20 cellular contexts compared by ENCODE assay signal in genomic region chr11:64769283-64769682, GRCh38. TPM values are rescaled to one million over a fixed set of nuclear protein-coding genes. Genes with fewer than 3 reads are reported as not detected.
DNase-seq lines count a peak whose midpoint lies in the region; ATAC-seq, FAIRE-seq and TF ChIP-seq lines count a peak whose summit lies in the region.
"Had no signal": no experiment of that assay in that cellular context is flagged by ENCODE, and none has a peak within 500 bp of the region (broad histone marks: within the 10 kb centered on the region; RNA-seq: fewer than 3 reads in every experiment).

No MANE protein-coding gene starts in this region.

- FAIRE-seq in H1 (lab: Jason Lieb, UNC) = no peak
- FAIRE-seq: H54 had no signal

- POLR2A ChIA-PET in T-cell (lab: Charles Lee) (interaction anchor here in 1 of 2 donors (1.0 kb wide), 1 partner anchor 10 kb away, joined by 3 read pairs; no protein-coding TSS in a partner anchor), H1 (lab: Charles Lee; ENCODE audit: partially characterized antibody) (interaction anchor here (1.4 to 42.9 kb wide), 4 partner anchors 4 to 32 kb away, joined by 3 to 1087 read pairs (median 546); partner anchors contain the start of genes PYGM, RASGRP2 and SF1)

- H4K91ac ChIP-seq in H1 (replicated peaks; ENCODE audit: insufficient read length, low read length) = no peak overlapping the region

- no peak for ATAC-seq in activated T-cell treated with anti-CD3 and anti-CD28 coated beads, Interleukin-2, amount 50 U/mL, for 72 hours (replicated peaks in 1 of 2)
- ATAC-seq in T-cell (replicated peaks in 1 of 4) = no peak
- no peak for ATAC-seq in gastrocnemius medialis
- no peak for ATAC-seq in HG03196 (IDR thresholded peaks at IDR 0.05; ENCODE audit: unreplicated experiment)
- ATAC-seq in HG03439 (IDR thresholded peaks at IDR 0.05; ENCODE audit: unreplicated experiment) = no peak
- ATAC-seq: body of pancreas, esophagus mucosa had no signal

- H3K79me1 ChIP-seq in H1 (ENCODE audit: low read depth, low read length) = peaks cover 6% of the 10 kb centered on the region

- H2BK15ac ChIP-seq in H1 (ENCODE audit: low read length) = no peak overlapping the region

- no peak overlapping the region for H2AFZ ChIP-seq in H1 (ENCODE audit: low read length)

- H2BK5ac ChIP-seq in H1 (ENCODE audit: low read depth, low read length) = no peak overlapping the region

- H3K56ac ChIP-seq in H1 (replicated peaks; ENCODE audit: insufficient read length, low read depth, low read length) = no peak overlapping the region

- H3K4ac ChIP-seq in H1 (replicated peaks; ENCODE audit: insufficient read length, low read depth, low read length) = no peak overlapping the region

- no peak overlapping the region for H2BK20ac ChIP-seq in H1 (ENCODE audit: low read length)

- H3K9me3 Mint-ChIP-seq in activated T-cell treated with anti-CD3 and anti-CD28 coated beads, Interleukin-2, amount 50 U/mL, for 72 hours = no peaks in the 10 kb centered on the region
- no peaks in the 10 kb centered on the region for H3K9me3 Mint-ChIP-seq in T-cell
- H3K9me3 Mint-ChIP-seq: dendritic cell treated with granulocyte-macrophage colony-stimulating factor and Interleukin-4, amounts not matched to agents 40 ng/mL and 50 ng/mL, for 4 days had no signal

- H3K4me2 ChIP-seq in H1 (ENCODE audit: insufficient read depth in 1 of 2, low read depth in 2 of 2, low read length in 2 of 2) = no peak overlapping the region

- H2BK12ac ChIP-seq in H1 (ENCODE audit: low read depth, low read length) = no peak overlapping the region

- peak overlapping the region; percentile 11 for H3K27ac Mint-ChIP-seq in activated T-cell treated with anti-CD3 and anti-CD28 coated beads, Interleukin-2, amount 50 U/mL, for 72 hours
- H3K27ac Mint-ChIP-seq in T-cell = peak overlapping the region; percentile 93 to 94
- H3K27ac Mint-ChIP-seq: dendritic cell treated with granulocyte-macrophage colony-stimulating factor and Interleukin-4, amounts not matched to agents 40 ng/mL and 50 ng/mL, for 4 days had no signal

- DNase-seq in activated T-cell treated with anti-CD3 and anti-CD28 coated beads, Interleukin-2, amount 50 U/mL, for 72 hours = no peak
- DNase-seq in activated T-cell treated with anti-CD3 and anti-CD28 coated beads, Interleukin-2, amount 50 U/mL, for 1 hour = no peak
- DNase-seq in T-cell = no peak
- no peak for DNase-seq in H1 (ENCODE audit: low read depth in 1 of 2, low spot score in 2 of 2)
- peak in 1 of 2 donors; percentile 4 for DNase-seq in gastrocnemius medialis
- DNase-seq in left ventricle myocardium inferior = no peak
- DNase-seq: activated gamma-delta T cell treated with Interleukin-2 at 50 U/mL for 16 hours, body of pancreas, NCI-H1436, NCI-H446 treated with DMSO at 0.1 percent for 48 hours, retina, SHP77 treated with DMSO at 0.1 percent for 48 hours, T-helper 9 cell had no signal

- H3K4me1 Mint-ChIP-seq in activated T-cell treated with anti-CD3 and anti-CD28 coated beads, Interleukin-2, amount 50 U/mL, for 72 hours (ENCODE audit: low read depth) = peaks cover 91% of the 10 kb centered on the region
- peaks cover 90 to 93% (median 92%) of the 10 kb centered on the region in 3 donors for H3K4me1 Mint-ChIP-seq in T-cell

- peaks cover 66 to 100% (median 92%) of the 10 kb centered on the region in 4 experiments for H3K36me3 ChIP-seq in H1 (ENCODE audit: control insufficient read depth in 2 of 4, insufficient read depth in 4 of 4, low read length in 3 of 4)
- H3K36me3 ChIP-seq in gastrocnemius medialis = peaks cover 17 to 100% of the 10 kb centered on the region in 2 donors
- H3K36me3 ChIP-seq in left ventricle myocardium inferior = peaks cover 100% of the 10 kb centered on the region

- no peak overlapping the region for H4K5ac ChIP-seq in H1 (ENCODE audit: insufficient read length, low read depth, low read length)

- H3K18ac ChIP-seq in H1 (ENCODE audit: extremely low read depth, low read length) = no peak overlapping the region

- H2AK5ac ChIP-seq in H1 (ENCODE audit: low read depth, low read length) = no peak overlapping the region

- H2BK120ac ChIP-seq in H1 (replicated peaks; ENCODE audit: low read depth, low read length) = no peak overlapping the region

- no peaks in the 10 kb centered on the region for H3K27me3 Mint-ChIP-seq in activated T-cell treated with anti-CD3 and anti-CD28 coated beads, Interleukin-2, amount 50 U/mL, for 72 hours (ENCODE audit: low read depth)
- H3K27me3 Mint-ChIP-seq in T-cell = no peaks in the 10 kb centered on the region
- H3K27me3 Mint-ChIP-seq: dendritic cell treated with granulocyte-macrophage colony-stimulating factor and Interleukin-4, amounts not matched to agents 40 ng/mL and 50 ng/mL, for 4 days had no signal

- no peaks in the 10 kb centered on the region for H3K23me2 ChIP-seq in H1 (ENCODE audit: low read depth, low read length)

- TF ChIP-seq CTCF in H1 (IDR thresholded peaks at IDR 0.05; ENCODE audit: control extremely low read depth in 1 of 3, insufficient read depth in 1 of 3, low read depth in 1 of 3, low read length in 3 of 3) (no peak), gastrocnemius medialis (IDR thresholded peaks at IDR 0.05 in 4 of 5, conservative IDR thresholded peaks at IDR 0.05 in 1 of 5) (no peak), left ventricle myocardium inferior (IDR thresholded peaks at IDR 0.05; ENCODE audit: borderline replicate concordance) (no peak)

- H3K4me3 Mint-ChIP-seq in activated T-cell treated with anti-CD3 and anti-CD28 coated beads, Interleukin-2, amount 50 U/mL, for 72 hours = no peak overlapping the region
- H3K4me3 Mint-ChIP-seq in T-cell = peak overlapping the region in 2 of 3 donors; percentile 10 to 29
- H3K4me3 Mint-ChIP-seq: dendritic cell treated with granulocyte-macrophage colony-stimulating factor and Interleukin-4, amounts not matched to agents 40 ng/mL and 50 ng/mL, for 4 days had no signal

- intact Hi-C loops in gastrocnemius medialis (cut with DNase I; ENCODE audit: low total_unique reads) = no loop called here
- intact Hi-C loops in left ventricle myocardium inferior (cut with micrococcal nuclease) = no loop called here

- TF ChIP-seq POLR2A in H1 (IDR thresholded peaks at IDR 0.05; ENCODE audit: control extremely low read depth in 1 of 2, low read depth in 2 of 2, low read length in 2 of 2) (no peak; a peak in 1 of 3 replicates), gastrocnemius medialis (IDR thresholded peaks at IDR 0.05) (no peak)

- peaks cover 11 to 54% of the 10 kb centered on the region in 2 experiments for H3K79me2 ChIP-seq in H1 (ENCODE audit: control insufficient read depth in 1 of 2, insufficient read depth in 2 of 2, low read length in 2 of 2)

- no peak overlapping the region for H3K23ac ChIP-seq in H1 (ENCODE audit: insufficient read length)

- no peak overlapping the region for H3K14ac ChIP-seq in H1 (ENCODE audit: insufficient read length)

- no peak overlapping the region for H3K9ac ChIP-seq in H1 (replicated peaks in 1 of 4; ENCODE audit: extremely low read depth in 1 of 4, low read depth in 3 of 4, low read length in 3 of 4)

- H3K9me3 ChIP-seq in H1 (ENCODE audit: insufficient read depth in 2 of 2, low read depth in 1 of 2, low read length in 1 of 2) = no peaks in the 10 kb centered on the region
- no peaks in the 10 kb centered on the region for H3K9me3 ChIP-seq in gastrocnemius medialis
- no peaks in the 10 kb centered on the region for H3K9me3 ChIP-seq in left ventricle myocardium inferior (replicated peaks)
- H3K9me3 ChIP-seq: body of pancreas had no signal

- no peak for TF ChIP-seq RAD21 in H1 (IDR thresholded peaks at IDR 0.05 in 1 of 2, conservative IDR thresholded peaks at IDR 0.05 in 1 of 2; ENCODE audit: low read depth in 2 of 2, low read length in 2 of 2)

- H4K20me1 ChIP-seq in H1 (replicated peaks in 1 of 2; ENCODE audit: control insufficient read depth in 1 of 2, insufficient read depth in 2 of 2, low read length in 2 of 2) = peaks cover 35 to 49% of the 10 kb centered on the region in 2 experiments

- peaks cover 7 to 26% (median 21%) of the 10 kb centered on the region in 4 experiments for H3K4me1 ChIP-seq in H1 (replicated peaks in 1 of 4; ENCODE audit: control insufficient read depth in 3 of 4, insufficient read depth in 4 of 4, low read length in 3 of 4)
- H3K4me1 ChIP-seq in gastrocnemius medialis = peaks cover 54 to 55% of the 10 kb centered on the region in 2 donors
- H3K4me1 ChIP-seq in left ventricle myocardium inferior = peaks cover 75% of the 10 kb centered on the region

- no peak for TF ChIP-seq EP300 in H1 (IDR thresholded peaks at IDR 0.05; ENCODE audit: borderline replicate concordance in 1 of 2, low read depth in 2 of 2, low read length in 2 of 2)

- H3K27ac ChIP-seq in H1 (ENCODE audit: low read depth, low read length) (no peak overlapping the region), gastrocnemius medialis (peak overlapping the region in 3 of 4 donors; percentile 5 to 99 (median 9)), left ventricle myocardium inferior (replicated peaks) (no peak overlapping the region)
- H3K27ac ChIP-seq: body of pancreas had no signal

- H3K4me3 ChIP-seq in H1 (ENCODE audit: extremely low read depth in 1 of 4, insufficient read depth in 2 of 4, low read depth in 3 of 4, low read length in 4 of 4) (no peak overlapping the region), gastrocnemius medialis (no peak overlapping the region), left ventricle myocardium inferior (no peak overlapping the region)
- H3K4me3 ChIP-seq: body of pancreas, lung had no signal

- CTCF ChIA-PET in T-cell (lab: Charles Lee) = no interaction called here
- CTCF ChIA-PET in H1 (lab: Charles Lee; ENCODE audit: partially characterized antibody) = interaction anchor here (23.6 kb wide), 1 partner anchor 24 kb away, joined by 376 read pairs; the partner anchor contains the start of gene RASGRP2

- H4K8ac ChIP-seq in H1 (ENCODE audit: extremely low read depth, insufficient read depth, low read length) = no peak overlapping the region

- H3K36me3 Mint-ChIP-seq in activated T-cell treated with anti-CD3 and anti-CD28 coated beads, Interleukin-2, amount 50 U/mL, for 72 hours (ENCODE audit: insufficient read depth in 2 of 2) = peaks cover 24 to 76% of the 10 kb centered on the region in 2 donors
- H3K36me3 Mint-ChIP-seq in T-cell = peaks cover 84% of the 10 kb centered on the region

- in situ Hi-C loops in gastrocnemius medialis (cut with MboI; ENCODE audit: low sequenced_read_pairs in 4 of 4) = no loop called here

- 97% methylated on average over 6 of the region's 6 CpGs; no CpG with 5 or more reads in 1 of the 2 experiments for WGBS in H1 (ENCODE audit: extremely low coverage in 1 of 2, insufficient coverage in 1 of 2, insufficient read length in 1 of 2, insufficient replicate concordance in 2 of 2, low coverage in 1 of 2, low lambda C conversion rate in 2 of 2, missing lambda C conversion rate in 1 of 2), 2 experiments

- H3K27me3 ChIP-seq in H1 (replicated peaks in 1 of 4; ENCODE audit: control insufficient read depth in 3 of 4, extremely low read depth in 1 of 4, insufficient read depth in 3 of 4, low read length in 3 of 4) (no peaks in the 10 kb centered on the region; a peak in 1 of 7 replicates), gastrocnemius medialis (no peaks in the 10 kb centered on the region), left ventricle myocardium inferior (ENCODE audit: low read depth) (no peaks in the 10 kb centered on the region)
- H3K27me3 ChIP-seq: body of pancreas had no signal

RNA-seq across cellular contexts. Expression of gene SF1, which starts 9.1 kb away (rescaled TPM):
- total RNA-seq in activated T-cell treated with anti-CD3 and anti-CD28 coated beads, Interleukin-2, amount 50 U/mL, for 72 hours = 100 to 1,000 TPM; 332 to 337 TPM
- total RNA-seq in T-cell (1,000 to 10,000 TPM in 2 of 5 donors, 100 to 1,000 TPM in 3; 670 to 1,510 (median 732) TPM), gastrocnemius medialis (100 to 1,000 TPM; 171 to 249 (median 193) TPM), left ventricle myocardium inferior (188 TPM)
- total RNA-seq in H1 (2021; fragmentation: NEBNext Ultra II Directional; extraction: Animal tissue kit (Norgen Biotek cat#: 25700)) = 353 and 365 TPM in 2 replicates
- polyA plus RNA-seq in H1 (2011; rRNA removed) = 72.7 and 110 TPM in 2 replicates
- polyA plus RNA-seq in H1 (2011; cell fraction: cytosol; rRNA removed) = 70.0 TPM
- polyA plus RNA-seq in H1 (2011; cell fraction: nucleus; rRNA removed) = 197 TPM
- polyA plus RNA-seq in H1 (2012, experiment 1 of 2) = 259 to 328 TPM (median 273 TPM) in 4 replicates
- polyA plus RNA-seq in H1 (2012, experiment 2 of 2) = 150 TPM
- 194 TPM for polyA plus RNA-seq in H1 (2013, experiment 1 of 2)
- 181 TPM for polyA plus RNA-seq in H1 (2013, experiment 2 of 2)
- polyA minus RNA-seq in H1 (2011; rRNA and poly(A)+ RNA removed) = 75.9 and 88.7 TPM in 2 replicates
- polyA minus RNA-seq in H1 (2011; cell fraction: cytosol; rRNA and poly(A)+ RNA removed) = 107 TPM
- 210 TPM for polyA minus RNA-seq in H1 (2011; cell fraction: nucleus; rRNA and poly(A)+ RNA removed)

RNA-seq across cellular contexts. Expression of gene PYGM, which starts 9.5 kb away (rescaled TPM):
- total RNA-seq in activated T-cell treated with anti-CD3 and anti-CD28 coated beads, Interleukin-2, amount 50 U/mL, for 72 hours = 1 to 10 TPM; 4.0 to 4.5 TPM
- 10 to 100 TPM in 1 of 5 donors, 1 to 10 TPM in 4; 7.4 to 34.7 (median 8.5) TPM for total RNA-seq in T-cell
- 9.6 and 9.7 TPM in 2 replicates for total RNA-seq in H1 (2021; fragmentation: NEBNext Ultra II Directional; extraction: Animal tissue kit (Norgen Biotek cat#: 25700))
- 10.0 and 15.2 TPM in 2 replicates for polyA plus RNA-seq in H1 (2011; rRNA removed)
- polyA plus RNA-seq in H1 (2011; cell fraction: cytosol; rRNA removed) = 10.4 TPM
- 20.9 TPM for polyA plus RNA-seq in H1 (2011; cell fraction: nucleus; rRNA removed)
- polyA plus RNA-seq in H1 (2012, experiment 1 of 2) = 9.2 to 15.4 TPM (median 13.0 TPM) in 4 replicates
- 11.5 TPM for polyA plus RNA-seq in H1 (2012, experiment 2 of 2)
- 6.9 TPM for polyA plus RNA-seq in H1 (2013, experiment 1 of 2)
- 6.3 TPM for polyA plus RNA-seq in H1 (2013, experiment 2 of 2)
- polyA minus RNA-seq in H1 (2011; rRNA and poly(A)+ RNA removed) = 13.2 and 16.4 TPM in 2 replicates
- 12.3 TPM for polyA minus RNA-seq in H1 (2011; cell fraction: cytosol; rRNA and poly(A)+ RNA removed)
- 5.4 TPM for polyA minus RNA-seq in H1 (2011; cell fraction: nucleus; rRNA and poly(A)+ RNA removed)
- 1,000 to 10,000 TPM in 3 of 4 donors, 100 to 1,000 TPM in 1; 881 to 2,858 (median 1,836) TPM for total RNA-seq in gastrocnemius medialis
- 89.5 TPM for total RNA-seq in left ventricle myocardium inferior
- total RNA-seq: LHCN-M2 had no signal

RNA-seq across cellular contexts. Expression of gene RASGRP2, which starts 25.3 kb away (rescaled TPM):
- total RNA-seq in activated T-cell treated with anti-CD3 and anti-CD28 coated beads, Interleukin-2, amount 50 U/mL, for 72 hours = 10 to 100 TPM; 18.8 to 27.9 TPM
- total RNA-seq in T-cell = 100 to 1,000 TPM; 574 to 767 (median 656) TPM
- 37.9 and 40.6 TPM in 2 replicates for total RNA-seq in H1 (2021; fragmentation: NEBNext Ultra II Directional; extraction: Animal tissue kit (Norgen Biotek cat#: 25700))
- polyA plus RNA-seq in H1 (2011; rRNA removed) = 45.7 and 50.4 TPM in 2 replicates
- polyA plus RNA-seq in H1 (2011; cell fraction: cytosol; rRNA removed) = 41.1 TPM
- polyA plus RNA-seq in H1 (2011; cell fraction: nucleus; rRNA removed) = 127 TPM
- 30.1 to 58.0 TPM (median 54.6 TPM) in 4 replicates for polyA plus RNA-seq in H1 (2012, experiment 1 of 2)
- polyA plus RNA-seq in H1 (2012, experiment 2 of 2) = 31.1 TPM
- 33.0 TPM for polyA plus RNA-seq in H1 (2013, experiment 1 of 2)
- polyA plus RNA-seq in H1 (2013, experiment 2 of 2) = 34.6 TPM
- 14.8 and 18.9 TPM in 2 replicates for polyA minus RNA-seq in H1 (2011; rRNA and poly(A)+ RNA removed)
- polyA minus RNA-seq in H1 (2011; cell fraction: cytosol; rRNA and poly(A)+ RNA removed) = 12.3 TPM
- 24.8 TPM for polyA minus RNA-seq in H1 (2011; cell fraction: nucleus; rRNA and poly(A)+ RNA removed)
- total RNA-seq in gastrocnemius medialis = 10 to 100 TPM in 1 of 4 donors, 1 to 10 TPM in 3; 2.9 to 10.9 (median 7.1) TPM
- total RNA-seq in left ventricle myocardium inferior = 21.1 TPM

RNA-seq across cellular contexts. Expression of gene MAP4K2, which starts 33.7 kb away (rescaled TPM):
- 10 to 100 TPM; 74.7 to 84.5 TPM for total RNA-seq in activated T-cell treated with anti-CD3 and anti-CD28 coated beads, Interleukin-2, amount 50 U/mL, for 72 hours
- total RNA-seq in T-cell (100 to 1,000 TPM in 3 of 5 donors, 10 to 100 TPM in 2; 80.9 to 131 (median 102) TPM), gastrocnemius medialis (10 to 100 TPM in 1 of 4 donors, 1 to 10 TPM in 3; 4.3 to 14.8 (median 6.2) TPM), left ventricle myocardium inferior (7.5 TPM)
- total RNA-seq in H1 (2021; fragmentation: NEBNext Ultra II Directional; extraction: Animal tissue kit (Norgen Biotek cat#: 25700)) = 20.7 and 24.0 TPM in 2 replicates
- 20.1 and 25.3 TPM in 2 replicates for polyA plus RNA-seq in H1 (2011; rRNA removed)
- 22.2 TPM for polyA plus RNA-seq in H1 (2011; cell fraction: cytosol; rRNA removed)
- polyA plus RNA-seq in H1 (2011; cell fraction: nucleus; rRNA removed) = 54.2 TPM
- polyA plus RNA-seq in H1 (2012, experiment 1 of 2) = 14.0 to 19.1 TPM (median 15.9 TPM) in 4 replicates
- polyA plus RNA-seq in H1 (2012, experiment 2 of 2) = 12.9 TPM
- 11.2 TPM for polyA plus RNA-seq in H1 (2013, experiment 1 of 2)
- 12.0 TPM for polyA plus RNA-seq in H1 (2013, experiment 2 of 2)
- 18.5 and 20.3 TPM in 2 replicates for polyA minus RNA-seq in H1 (2011; rRNA and poly(A)+ RNA removed)
- polyA minus RNA-seq in H1 (2011; cell fraction: cytosol; rRNA and poly(A)+ RNA removed) = 11.0 TPM
- polyA minus RNA-seq in H1 (2011; cell fraction: nucleus; rRNA and poly(A)+ RNA removed) = 11.6 TPM

RNA-seq across cellular contexts. Expression of gene MEN1, which starts 41.1 kb away (rescaled TPM):
- total RNA-seq in activated T-cell treated with anti-CD3 and anti-CD28 coated beads, Interleukin-2, amount 50 U/mL, for 72 hours = 10 to 100 TPM; 33.8 to 36.3 TPM
- total RNA-seq in T-cell = 10 to 100 TPM; 31.7 to 62.0 (median 49.6) TPM
- total RNA-seq in H1 (2021; fragmentation: NEBNext Ultra II Directional; extraction: Animal tissue kit (Norgen Biotek cat#: 25700)) = 56.3 and 56.9 TPM in 2 replicates
- 47.2 and 78.5 TPM in 2 replicates for polyA plus RNA-seq in H1 (2011; rRNA removed)
- 43.0 TPM for polyA plus RNA-seq in H1 (2011; cell fraction: cytosol; rRNA removed)
- polyA plus RNA-seq in H1 (2011; cell fraction: nucleus; rRNA removed) = 97.2 TPM
- polyA plus RNA-seq in H1 (2012, experiment 1 of 2) = 37.5 to 59.8 TPM (median 54.2 TPM) in 4 replicates
- polyA plus RNA-seq in H1 (2012, experiment 2 of 2) = 53.7 TPM
- 63.6 TPM for polyA plus RNA-seq in H1 (2013, experiment 1 of 2)
- 66.9 TPM for polyA plus RNA-seq in H1 (2013, experiment 2 of 2)
- 22.9 and 27.9 TPM in 2 replicates for polyA minus RNA-seq in H1 (2011; rRNA and poly(A)+ RNA removed)
- polyA minus RNA-seq in H1 (2011; cell fraction: cytosol; rRNA and poly(A)+ RNA removed) = 32.7 TPM
- polyA minus RNA-seq in H1 (2011; cell fraction: nucleus; rRNA and poly(A)+ RNA removed) = 27.2 TPM
- total RNA-seq in gastrocnemius medialis = 10 to 100 TPM in 2 of 4 donors, 1 to 10 TPM in 2; 7.4 to 12.2 (median 9.8) TPM
- 8.7 TPM for total RNA-seq in left ventricle myocardium inferior

Comparison
In these comparisons a context has a peak if more than half of its experiments do, and no peak if none do; other contexts are left out.
1. H3K4me3 Mint-ChIP-seq: peak in T-cell (2 of 3); none in activated T-cell treated with anti-CD3 and anti-CD28 coated beads, Interleukin-2, amount 50 U/mL, for 72 hours (0 of 2).
2. H3K27ac ChIP-seq: peak in gastrocnemius medialis (3 of 4); none in H1 (single experiment) and left ventricle myocardium inferior (single experiment).
3. RNA of gene RASGRP2, which starts 25.3 kb away (total RNA-seq): 574 to 767 TPM in T-cell; 37.9 to 40.6 TPM in H1, 18.8 to 27.9 TPM in activated T-cell treated with anti-CD3 and anti-CD28 coated beads, Interleukin-2, amount 50 U/mL, for 72 hours, 21.1 TPM in left ventricle myocardium inferior (single experiment) and 2.9 to 10.9 TPM in gastrocnemius medialis; every median in the first group is over 10 times any median in the second.